8 cellular contexts compared by ENCODE assay signal in genomic region chr19:4328243-4328990, GRCh38. TPM values are rescaled to one million over a fixed set of nuclear protein-coding genes. Genes with fewer than 3 reads are reported as not detected.
DNase-seq lines count a peak whose midpoint lies in the region; ATAC-seq, FAIRE-seq and TF ChIP-seq lines count a peak whose summit lies in the region.

No MANE protein-coding gene starts in this region.

- H3K9me3 ChIP-seq in A549 (no peaks in the 10 kb centered on the region), osteoblast (ENCODE audit: low read depth, low read length) (no peaks in the 10 kb centered on the region)

- H3K4me3 ChIP-seq in A549 (no peak overlapping the region), osteoblast (ENCODE audit: insufficient read depth, low read length) (peak overlapping the region; percentile 69)

- no peak for TF ChIP-seq RAD21 in A549 (conservative IDR thresholded peaks at IDR 0.05 in 1 of 2, IDR thresholded peaks at IDR 0.05 in 1 of 2)

- POLR2A ChIA-PET in A549 (lab: Yijun Ruan, JAX) = no interaction called here

- no peaks in the 10 kb centered on the region for H3K79me2 ChIP-seq in osteoblast (ENCODE audit: insufficient read depth, low read length)

- TF ChIP-seq CTCF in A549 (IDR thresholded peaks at IDR 0.05) (no peak), osteoblast (IDR thresholded peaks at IDR 0.05; ENCODE audit: extremely low read depth, low read depth, low read length) (no peak)

- 78% methylated on average over 22 of the region's 49 CpGs for WGBS in A549 (ENCODE audit: missing lambda C conversion rate)

- CTCF ChIA-PET in A549 (lab: Yijun Ruan, JAX) = interaction anchor here (0.8 kb wide), 1 partner anchor 124 kb away, joined by 3 read pairs; no protein-coding TSS in a partner anchor

- ATAC-seq in A549 (peak; percentile 59 to 78; a peak in 5 of 6 replicates), GM19035 (IDR thresholded peaks at IDR 0.05; ENCODE audit: unreplicated experiment) (peak; percentile 65), HG03196 (IDR thresholded peaks at IDR 0.05; ENCODE audit: unreplicated experiment) (peak; percentile 74)

- FAIRE-seq in A549 (lab: Jason Lieb, UNC) = no peak

- H3K4me2 ChIP-seq in A549 (no peak overlapping the region), osteoblast (ENCODE audit: insufficient read depth, low read length) (peak overlapping the region; percentile 89)

- DNase-seq in A549 (ENCODE audit: low read depth in 1 of 2, low spot score in 1 of 2) (peak in 1 of 2 experiments; percentile 36), RPMI7951 (ENCODE audit: low read depth) (peak; percentile 84), globus pallidus (ENCODE audit: low spot score) (peak; percentile 85), osteoblast (ENCODE audit: insufficient read length, low spot score, missing footprints) (peak; percentile 95), superior temporal gyrus (ENCODE audit: extremely low spot score) (peak; percentile 95)
- peak; percentile 91 for DNase-seq in activated gamma-delta T cell treated with anti-CD3 and anti-CD28 coated beads, Interleukin-2, amount 50 U/mL, for 16 hours (ENCODE audit: low read depth)

- H3K4me1 ChIP-seq in A549 (no peaks in the 10 kb centered on the region), osteoblast (ENCODE audit: insufficient read depth, low read length) (peaks cover 5% of the 10 kb centered on the region)

- TF ChIP-seq POLR2A in A549 (IDR thresholded peaks at IDR 0.05; ENCODE audit: low read length) = no peak

- H3K27ac ChIP-seq in A549 (no peak overlapping the region), osteoblast (ENCODE audit: low read depth, low read length) (no peak overlapping the region)

- no peaks in the 10 kb centered on the region for H4K20me1 ChIP-seq in osteoblast (ENCODE audit: insufficient read depth, low read length)

- TF ChIP-seq EP300 in A549 (IDR thresholded peaks at IDR 0.05) = no peak

- no peaks in the 10 kb centered on the region for H3K36me3 ChIP-seq in osteoblast (ENCODE audit: insufficient read depth, low read length)

- peaks cover 10% of the 10 kb centered on the region for H3K27me3 ChIP-seq in osteoblast (ENCODE audit: insufficient read depth, low read length)

- H2AFZ ChIP-seq in osteoblast (ENCODE audit: low read length) = peak overlapping the region; percentile 85

TF ChIP-seq in A549, 52 proteins besides CTCF, POLR2A, EP300 and RAD21:
- TF ChIP-seq HEYL (CRISPR knock-in tag; IDR thresholded peaks at IDR 0.05) (no peak), GATA3 (IDR thresholded peaks at IDR 0.05; ENCODE audit: borderline replicate concordance) (no peak)

RNA-seq across cellular contexts. Expression of gene STAP2, which starts 10.2 kb away (rescaled TPM):
- 0.19 and 0.25 TPM in 2 replicates for polyA plus RNA-seq in A549 (2011; rRNA removed)
- polyA plus RNA-seq in A549 (2012; cell fraction: cytosol; rRNA removed) = 0.14 and 0.19 TPM in 2 replicates
- polyA plus RNA-seq in A549 (2012; cell fraction: nucleus; rRNA removed) = 0.16 and 0.47 TPM in 2 replicates
- 0.29 TPM in 1 of 3 replicates, not detected in the others for polyA plus RNA-seq in A549 (2017; fragmentation: RNase III; extraction: RNeasy Plus Mini Kit Qiagen cat#74134 plus additional on column Dnase treatment)
- polyA minus RNA-seq in A549 (2011; rRNA and poly(A)+ RNA removed) = not detected in 2 replicates
- 30.2 and 38.4 TPM in 2 replicates for total RNA-seq in RPMI7951 (2014; rRNA removed; shearing (Covaris generic))
- 2.4 and 2.5 TPM in 2 replicates for total RNA-seq in osteoblast

RNA-seq across cellular contexts. Expression of gene MPND, which starts 14.9 kb away (rescaled TPM):
- 3.5 and 4.0 TPM in 2 replicates for polyA plus RNA-seq in A549 (2011; rRNA removed)
- 7.7 and 8.5 TPM in 2 replicates for polyA plus RNA-seq in A549 (2012; cell fraction: cytosol; rRNA removed)
- polyA plus RNA-seq in A549 (2012; cell fraction: nucleus; rRNA removed) = 8.4 and 9.9 TPM in 2 replicates
- polyA plus RNA-seq in A549 (2017; fragmentation: RNase III; extraction: RNeasy Plus Mini Kit Qiagen cat#74134 plus additional on column Dnase treatment) = 11.4 to 15.2 TPM (median 14.5 TPM) in 3 replicates
- 3.9 and 8.5 TPM in 2 replicates for polyA minus RNA-seq in A549 (2011; rRNA and poly(A)+ RNA removed)
- total RNA-seq in RPMI7951 (2014; rRNA removed; shearing (Covaris generic)) = 4.0 and 4.8 TPM in 2 replicates
- total RNA-seq in osteoblast = 6.8 and 6.9 TPM in 2 replicates

RNA-seq across cellular contexts. Expression of gene FSD1, which starts 24.0 kb away (rescaled TPM):
- 3.3 and 3.5 TPM in 2 replicates for polyA plus RNA-seq in A549 (2011; rRNA removed)
- polyA plus RNA-seq in A549 (2012; cell fraction: cytosol; rRNA removed) = 11.5 and 16.8 TPM in 2 replicates
- 28.8 and 36.1 TPM in 2 replicates for polyA plus RNA-seq in A549 (2012; cell fraction: nucleus; rRNA removed)
- 10.4 to 13.2 TPM (median 12.8 TPM) in 3 replicates for polyA plus RNA-seq in A549 (2017; fragmentation: RNase III; extraction: RNeasy Plus Mini Kit Qiagen cat#74134 plus additional on column Dnase treatment)
- polyA minus RNA-seq in A549 (2011; rRNA and poly(A)+ RNA removed) = 3.4 and 8.0 TPM in 2 replicates
- 9.7 and 11.3 TPM in 2 replicates for total RNA-seq in RPMI7951 (2014; rRNA removed; shearing (Covaris generic))
- total RNA-seq in osteoblast = 0.29 and 1.1 TPM in 2 replicates

RNA-seq across cellular contexts. Expression of gene TMIGD2, which starts 26.2 kb away (rescaled TPM):
- polyA plus RNA-seq in A549 (2011; rRNA removed) (not detected in 2 replicates), A549 (2017; fragmentation: RNase III; extraction: RNeasy Plus Mini Kit Qiagen cat#74134 plus additional on column Dnase treatment) (not detected in 3 replicates)
- 0.05 TPM in 1 of 2 replicates, not detected in the other for polyA plus RNA-seq in A549 (2012; cell fraction: cytosol; rRNA removed)
- polyA plus RNA-seq in A549 (2012; cell fraction: nucleus; rRNA removed) = not detected in 2 replicates
- polyA minus RNA-seq in A549 (2011; rRNA and poly(A)+ RNA removed) = not detected in 2 replicates
- not detected in 2 replicates for total RNA-seq in RPMI7951 (2014; rRNA removed; shearing (Covaris generic))
- total RNA-seq in osteoblast = not detected in 2 replicates

RNA-seq across cellular contexts. Expression of gene SHD, which starts 49.4 kb away (rescaled TPM):
- polyA plus RNA-seq in A549 (2011; rRNA removed) (0.08 and 0.29 TPM in 2 replicates), A549 (2017; fragmentation: RNase III; extraction: RNeasy Plus Mini Kit Qiagen cat#74134 plus additional on column Dnase treatment) (0.29 to 0.38 TPM in 2 of 3 replicates, not detected in the other)
- polyA plus RNA-seq in A549 (2012; cell fraction: cytosol; rRNA removed) = 0.05 and 0.16 TPM in 2 replicates
- polyA plus RNA-seq in A549 (2012; cell fraction: nucleus; rRNA removed) = 0.05 and 0.20 TPM in 2 replicates
- 0.29 TPM in 1 of 2 replicates, not detected in the other for polyA minus RNA-seq in A549 (2011; rRNA and poly(A)+ RNA removed)
- 0.12 TPM in 1 of 2 replicates, not detected in the other for total RNA-seq in RPMI7951 (2014; rRNA removed; shearing (Covaris generic))
- total RNA-seq in osteoblast = not detected in 2 replicates
